ENCODE assay signal across 1 cellular context in genomic region chr2:23002234-23002633, GRCh38.
TF ChIP-seq lines count a peak whose summit lies in the region.

No MANE protein-coding gene starts in this region.

TF ChIP-seq in GM23338, 12 proteins besides CTCF, POLR2A, EP300 and RAD21:
- no peak for TF ChIP-seq NANOG (IDR thresholded peaks at IDR 0.05; ENCODE audit: borderline replicate concordance)
- no peak for TF ChIP-seq EZH2phosphoT487 (IDR thresholded peaks at IDR 0.05; ENCODE audit: unreplicated experiment)
- TF ChIP-seq POLR2AphosphoS5 (IDR thresholded peaks at IDR 0.05; ENCODE audit: low read depth) = no peak
- TF ChIP-seq ZNF331 (CRISPR knock-in tag; IDR thresholded peaks at IDR 0.05; ENCODE audit: low read depth) = no peak
TF ChIP-seq in GM23338: peak in this region for 0.
